1 cellular context compared by ENCODE assay signal in genomic region chr10:26733750-26734568, GRCh38.
A peak's percentile ranks its signal among the peaks of the same experiment; 100 is the strongest.
TF ChIP-seq lines count a peak whose summit lies in the region.

No MANE protein-coding gene starts in this region.

TF ChIP-seq in HepG2, 621 proteins besides CTCF, POLR2A, EP300 and RAD21 (continued from another document and continues in another):
- TF ChIP-seq, protein P1, sequence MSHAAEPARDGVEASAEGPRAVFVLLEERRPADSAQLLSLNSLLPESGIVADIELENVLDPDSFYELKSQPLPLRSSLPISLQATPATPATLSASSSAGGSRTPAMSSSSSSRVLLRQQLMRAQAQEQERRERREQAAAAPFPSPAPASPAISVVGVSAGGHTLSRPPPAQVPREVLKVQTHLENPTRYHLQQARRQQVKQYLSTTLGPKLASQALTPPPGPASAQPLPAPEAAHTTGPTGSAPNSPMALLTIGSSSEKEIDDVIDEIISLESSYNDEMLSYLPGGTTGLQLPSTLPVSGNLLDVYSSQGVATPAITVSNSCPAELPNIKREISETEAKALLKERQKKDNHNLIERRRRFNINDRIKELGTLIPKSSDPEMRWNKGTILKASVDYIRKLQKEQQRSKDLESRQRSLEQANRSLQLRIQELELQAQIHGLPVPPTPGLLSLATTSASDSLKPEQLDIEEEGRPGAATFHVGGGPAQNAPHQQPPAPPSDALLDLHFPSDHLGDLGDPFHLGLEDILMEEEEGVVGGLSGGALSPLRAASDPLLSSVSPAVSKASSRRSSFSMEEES (CRISPR knock-in tag; IDR thresholded peaks at IDR 0.05), result peak; percentile 50; the same call in 1 of the 2 replicates
- TF ChIP-seq CENPT (CRISPR knock-in tag; IDR thresholded peaks at IDR 0.05; ENCODE audit: low read depth) (no peak), ZNF713 (CRISPR knock-in tag; IDR thresholded peaks at IDR 0.05) (no peak), ZNF138 (CRISPR knock-in tag; IDR thresholded peaks at IDR 0.05; ENCODE audit: low read depth) (no peak), ZNF30 (CRISPR knock-in tag; IDR thresholded peaks at IDR 0.05) (no peak), TBP (CRISPR knock-in tag; IDR thresholded peaks at IDR 0.05) (no peak), PRPF4 (IDR thresholded peaks at IDR 0.05; ENCODE audit: low read depth, low read length, poor library complexity, severe bottlenecking) (no peak), ZSCAN30 (CRISPR knock-in tag; IDR thresholded peaks at IDR 0.05) (no peak), ZNF598 (CRISPR knock-in tag; IDR thresholded peaks at IDR 0.05; ENCODE audit: borderline replicate concordance) (no peak), TCF7L2 (IDR thresholded peaks at IDR 0.05; ENCODE audit: low read depth, low read length) (no peak), SKIL (CRISPR knock-in tag; IDR thresholded peaks at IDR 0.05; ENCODE audit: borderline replicate concordance) (peak; percentile 78), NFKB2 (CRISPR knock-in tag; IDR thresholded peaks at IDR 0.05; ENCODE audit: borderline replicate concordance) (no peak; the same call in 1 of the 2 replicates), ZNF460 (CRISPR knock-in tag; IDR thresholded peaks at IDR 0.05; ENCODE audit: borderline replicate concordance) (no peak; the same call in 1 of the 2 replicates), NFIC (IDR thresholded peaks at IDR 0.05; ENCODE audit: low read length) (peak; percentile 44; the same call in 1 of the 2 replicates), ZNF343 (CRISPR knock-in tag; IDR thresholded peaks at IDR 0.05) (no peak), POGZ (CRISPR knock-in tag; IDR thresholded peaks at IDR 0.05) (peak; percentile 92), MLLT10 (CRISPR knock-in tag; IDR thresholded peaks at IDR 0.05) (no peak), ZXDC (CRISPR knock-in tag; IDR thresholded peaks at IDR 0.05) (no peak), STAT5B (CRISPR knock-in tag; IDR thresholded peaks at IDR 0.05) (0 out of 2 replicates have a peak, but pooled peaks have one; percentile 39), ZNF703 (CRISPR knock-in tag; IDR thresholded peaks at IDR 0.05; ENCODE audit: borderline replicate concordance) (no peak), SMAD9 (CRISPR knock-in tag; IDR thresholded peaks at IDR 0.05) (no peak), ELF3 (CRISPR knock-in tag; IDR thresholded peaks at IDR 0.05) (peak; percentile 84), JARID2 (CRISPR knock-in tag; IDR thresholded peaks at IDR 0.05; ENCODE audit: insufficient replicate concordance) (no peak), ZBTB21 (CRISPR knock-in tag; IDR thresholded peaks at IDR 0.05) (no peak), TGIF2 (CRISPR knock-in tag; IDR thresholded peaks at IDR 0.05) (no peak; the same call in 1 of the 2 replicates), ZNF772 (CRISPR knock-in tag; IDR thresholded peaks at IDR 0.05) (0 out of 2 replicates have a peak, but pooled peaks have one; percentile 76), ZSCAN20 (CRISPR knock-in tag; IDR thresholded peaks at IDR 0.05; ENCODE audit: borderline replicate concordance) (no peak), ZNF512 (CRISPR knock-in tag; IDR thresholded peaks at IDR 0.05) (no peak), ZHX2 (IDR thresholded peaks at IDR 0.05; ENCODE audit: low read depth) (peak; percentile 51; the same call in 1 of the 2 replicates), ZHX2 (CRISPR knock-in tag; IDR thresholded peaks at IDR 0.05; ENCODE audit: borderline replicate concordance) (no peak), SCMH1 (CRISPR knock-in tag; IDR thresholded peaks at IDR 0.05; ENCODE audit: borderline replicate concordance) (no peak), REXO4 (CRISPR knock-in tag; IDR thresholded peaks at IDR 0.05; ENCODE audit: borderline replicate concordance) (no peak), ZFAT (CRISPR knock-in tag; conservative IDR thresholded peaks at IDR 0.05) (no peak), NCOA2 (CRISPR knock-in tag; IDR thresholded peaks at IDR 0.05) (peak; percentile 75), TMF1 (CRISPR knock-in tag; IDR thresholded peaks at IDR 0.05; ENCODE audit: low read depth) (no peak)
- TF ChIP-seq, protein P2, sequence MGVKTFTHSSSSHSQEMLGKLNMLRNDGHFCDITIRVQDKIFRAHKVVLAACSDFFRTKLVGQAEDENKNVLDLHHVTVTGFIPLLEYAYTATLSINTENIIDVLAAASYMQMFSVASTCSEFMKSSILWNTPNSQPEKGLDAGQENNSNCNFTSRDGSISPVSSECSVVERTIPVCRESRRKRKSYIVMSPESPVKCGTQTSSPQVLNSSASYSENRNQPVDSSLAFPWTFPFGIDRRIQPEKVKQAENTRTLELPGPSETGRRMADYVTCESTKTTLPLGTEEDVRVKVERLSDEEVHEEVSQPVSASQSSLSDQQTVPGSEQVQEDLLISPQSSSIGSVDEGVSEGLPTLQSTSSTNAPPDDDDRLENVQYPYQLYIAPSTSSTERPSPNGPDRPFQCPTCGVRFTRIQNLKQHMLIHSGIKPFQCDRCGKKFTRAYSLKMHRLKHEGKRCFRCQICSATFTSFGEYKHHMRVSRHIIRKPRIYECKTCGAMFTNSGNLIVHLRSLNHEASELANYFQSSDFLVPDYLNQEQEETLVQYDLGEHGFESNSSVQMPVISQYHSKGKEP (CRISPR knock-in tag; IDR thresholded peaks at IDR 0.05), result 0 out of 2 replicates have a peak, but pooled peaks have one; percentile 35
- TF ChIP-seq, protein P3, sequence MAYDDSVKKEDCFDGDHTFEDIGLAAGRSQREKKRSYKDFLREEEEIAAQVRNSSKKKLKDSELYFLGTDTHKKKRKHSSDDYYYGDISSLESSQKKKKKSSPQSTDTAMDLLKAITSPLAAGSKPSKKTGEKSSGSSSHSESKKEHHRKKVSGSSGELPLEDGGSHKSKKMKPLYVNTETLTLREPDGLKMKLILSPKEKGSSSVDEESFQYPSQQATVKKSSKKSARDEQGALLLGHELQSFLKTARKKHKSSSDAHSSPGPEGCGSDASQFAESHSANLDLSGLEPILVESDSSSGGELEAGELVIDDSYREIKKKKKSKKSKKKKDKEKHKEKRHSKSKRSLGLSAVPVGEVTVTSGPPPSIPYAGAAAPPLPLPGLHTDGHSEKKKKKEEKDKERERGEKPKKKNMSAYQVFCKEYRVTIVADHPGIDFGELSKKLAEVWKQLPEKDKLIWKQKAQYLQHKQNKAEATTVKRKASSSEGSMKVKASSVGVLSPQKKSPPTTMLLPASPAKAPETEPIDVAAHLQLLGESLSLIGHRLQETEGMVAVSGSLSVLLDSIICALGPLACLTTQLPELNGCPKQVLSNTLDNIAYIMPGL (CRISPR knock-in tag; IDR thresholded peaks at IDR 0.05; ENCODE audit: borderline replicate concordance in 1 of 2, low read depth in 1 of 2), result peak in 1 of 2 experiments; percentile 66; a peak in 1 of 4 replicates
- TF ChIP-seq, protein P4, sequence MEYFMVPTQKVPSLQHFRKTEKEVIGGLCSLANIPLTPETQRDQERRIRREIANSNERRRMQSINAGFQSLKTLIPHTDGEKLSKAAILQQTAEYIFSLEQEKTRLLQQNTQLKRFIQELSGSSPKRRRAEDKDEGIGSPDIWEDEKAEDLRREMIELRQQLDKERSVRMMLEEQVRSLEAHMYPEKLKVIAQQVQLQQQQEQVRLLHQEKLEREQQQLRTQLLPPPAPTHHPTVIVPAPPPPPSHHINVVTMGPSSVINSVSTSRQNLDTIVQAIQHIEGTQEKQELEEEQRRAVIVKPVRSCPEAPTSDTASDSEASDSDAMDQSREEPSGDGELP (IDR thresholded peaks at IDR 0.05; ENCODE audit: borderline replicate concordance, low read depth), result peak; percentile 97
- TF ChIP-seq, protein P5, sequence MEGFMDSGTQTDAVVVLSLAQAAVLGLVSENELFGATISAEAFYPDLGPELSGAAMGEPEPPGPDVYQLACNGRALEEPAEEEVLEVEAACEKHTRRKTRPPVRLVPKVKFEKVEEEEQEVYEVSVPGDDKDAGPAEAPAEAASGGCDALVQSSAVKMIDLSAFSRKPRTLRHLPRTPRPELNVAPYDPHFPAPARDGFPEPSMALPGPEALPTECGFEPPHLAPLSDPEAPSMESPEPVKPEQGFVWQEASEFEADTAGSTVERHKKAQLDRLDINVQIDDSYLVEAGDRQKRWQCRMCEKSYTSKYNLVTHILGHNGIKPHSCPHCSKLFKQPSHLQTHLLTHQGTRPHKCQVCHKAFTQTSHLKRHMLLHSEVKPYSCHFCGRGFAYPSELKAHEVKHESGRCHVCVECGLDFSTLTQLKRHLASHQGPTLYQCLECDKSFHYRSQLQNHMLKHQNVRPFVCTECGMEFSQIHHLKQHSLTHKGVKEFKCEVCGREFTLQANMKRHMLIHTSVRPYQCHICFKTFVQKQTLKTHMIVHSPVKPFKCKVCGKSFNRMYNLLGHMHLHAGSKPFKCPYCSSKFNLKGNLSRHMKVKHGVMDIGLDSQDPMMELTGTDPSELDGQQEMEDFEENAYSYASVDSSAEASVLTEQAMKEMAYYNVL (CRISPR knock-in tag; IDR thresholded peaks at IDR 0.05; ENCODE audit: borderline replicate concordance), result peak; percentile 82
- TF ChIP-seq, protein P6, sequence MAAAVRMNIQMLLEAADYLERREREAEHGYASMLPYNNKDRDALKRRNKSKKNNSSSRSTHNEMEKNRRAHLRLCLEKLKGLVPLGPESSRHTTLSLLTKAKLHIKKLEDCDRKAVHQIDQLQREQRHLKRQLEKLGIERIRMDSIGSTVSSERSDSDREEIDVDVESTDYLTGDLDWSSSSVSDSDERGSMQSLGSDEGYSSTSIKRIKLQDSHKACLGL (CRISPR knock-in tag; IDR thresholded peaks at IDR 0.05), result peak; percentile 35; the same call in 1 of the 2 replicates
